In genomic region chr18:5251117-5251516, GRCh38 we compare ENCODE assay signal across 36 cellular contexts. TPM values are rescaled to one million over a fixed set of nuclear protein-coding genes. Genes with fewer than 3 reads are reported as not detected.
"Had no signal": no experiment of that assay in that cellular context is flagged by ENCODE, and none has a peak within 500 bp of the region (broad histone marks: within the 10 kb centered on the region; RNA-seq: fewer than 3 reads in every experiment).

No MANE protein-coding gene starts in this region.

- H3K4me1 Mint-ChIP-seq: activated B cell treated with CpG ODN at 0.5 μM for 24 hours; activated CD4-positive, alpha-beta T cell treated with anti-CD3 and anti-CD28 coated beads, Interleukin-2, amount 10 ng/mL, durations not matched to agents 24 days and 14 days; activated T-helper 17 cell treated with anti-CD3 and anti-CD28 coated beads, Interleukin-2, amount 50 U/mL, for 72 hours had no signal

- H3K27ac ChIP-seq: adrenal gland, body of pancreas, brain microvascular endothelial cell, breast epithelium, VCaP had no signal

- H3K27ac Mint-ChIP-seq: activated B cell treated with CpG ODN at 0.5 μM for 24 hours; activated CD4-positive, alpha-beta memory T cell treated with anti-CD3 and anti-CD28 coated beads for 36 hours; activated CD4-positive, alpha-beta T cell treated with anti-CD3 and anti-CD28 coated beads, Interleukin-2, amount 10 ng/mL, durations not matched to agents 24 days and 14 days; activated CD8-positive, alpha-beta T cell treated with anti-CD3 and anti-CD28 coated beads for 36 hours; activated naive CD4-positive, alpha-beta T cell treated with anti-CD3 and anti-CD28 coated beads for 36 hours; activated naive CD8-positive, alpha-beta T cell treated with anti-CD3 and anti-CD28 coated beads for 36 hours; activated T-cell treated with anti-CD3 and anti-CD28 coated beads, Interleukin-2, amount 50 U/mL, for 72 hours; activated T-helper 1 cell treated with anti-CD3 and anti-CD28 coated beads, Interleukin-12 subunit alpha, Interleukin-12 subunit beta, Interleukin-2, Interleukin-4 antibody, amounts not matched to agents 30 ng/mL and 10 ng/mL and 1 ng/mL, durations not matched to agents 14 hours and 24 hours and 36 hours; activated T-helper 17 cell treated with anti-CD3 and anti-CD28 coated beads, Interleukin-2, amount 50 U/mL, for 72 hours; T-helper 2 cell treated with Interferon-gamma antibody and Interleukin-4, amounts not matched to agents 5 μg/mL and 100 μg/mL, for 36 hours had no signal

- H3K4me3 ChIP-seq: adrenal gland, body of pancreas, breast epithelium had no signal

- H3K27me3 ChIP-seq: adrenal gland, body of pancreas, brain microvascular endothelial cell, breast epithelium had no signal

- H3K9me3 Mint-ChIP-seq: activated B cell treated with CpG ODN at 0.5 μM for 24 hours; activated CD4-positive, alpha-beta memory T cell treated with anti-CD3 and anti-CD28 coated beads for 36 hours; activated CD4-positive, alpha-beta T cell treated with anti-CD3 and anti-CD28 coated beads, Interleukin-2, amount 10 ng/mL, durations not matched to agents 24 days and 14 days; activated CD8-positive, alpha-beta T cell treated with anti-CD3 and anti-CD28 coated beads for 36 hours; activated naive CD8-positive, alpha-beta T cell treated with anti-CD3 and anti-CD28 coated beads for 36 hours; activated T-cell treated with anti-CD3 and anti-CD28 coated beads, Interleukin-2, amount 50 U/mL, for 4 hours; activated T-cell treated with anti-CD3 and anti-CD28 coated beads, Interleukin-2, amount 50 U/mL, for 72 hours; activated T-helper 1 cell treated with anti-CD3 and anti-CD28 coated beads, Interleukin-12 subunit alpha, Interleukin-12 subunit beta, Interleukin-2, Interleukin-4 antibody, amounts not matched to agents 30 ng/mL and 10 ng/mL and 1 ng/mL, durations not matched to agents 14 hours and 24 hours and 36 hours; activated T-helper 17 cell treated with anti-CD3 and anti-CD28 coated beads, Interleukin-2, amount 50 U/mL, for 72 hours; T-helper 2 cell treated with Interferon-gamma antibody and Interleukin-4, amounts not matched to agents 5 μg/mL and 100 μg/mL, for 36 hours had no signal

- H3K4me1 ChIP-seq: adrenal gland, body of pancreas, breast epithelium had no signal

- H3K27me3 Mint-ChIP-seq: activated CD4-positive, alpha-beta T cell treated with anti-CD3 and anti-CD28 coated beads, Interleukin-2, amount 10 ng/mL, durations not matched to agents 24 days and 14 days; activated T-helper 17 cell treated with anti-CD3 and anti-CD28 coated beads, Interleukin-2, amount 50 U/mL, for 72 hours had no signal

- ATAC-seq: activated CD8-positive, alpha-beta T cell treated with anti-CD3 and anti-CD28 coated beads for 36 hours; activated naive CD4-positive, alpha-beta T cell treated with anti-CD3 and anti-CD28 coated beads, Interleukin-2, amount 50 U/mL, for 72 hours; activated T-cell treated with anti-CD3 and anti-CD28 coated beads, Interleukin-2, amount 50 U/mL, for 4 hours; activated T-cell treated with anti-CD3 and anti-CD28 coated beads, Interleukin-2, amount 50 U/mL, for 72 hours; activated T-helper 17 cell treated with anti-CD3 and anti-CD28 coated beads, Interleukin-2, amount 50 U/mL, for 72 hours; body of pancreas had no signal

- H3K4me3 Mint-ChIP-seq: activated B cell treated with CpG ODN at 0.5 μM for 24 hours; activated CD4-positive, alpha-beta memory T cell treated with anti-CD3 and anti-CD28 coated beads for 36 hours; activated CD4-positive, alpha-beta T cell treated with anti-CD3 and anti-CD28 coated beads, Interleukin-2, amount 10 ng/mL, durations not matched to agents 24 days and 14 days; activated CD8-positive, alpha-beta T cell treated with anti-CD3 and anti-CD28 coated beads for 36 hours; activated naive CD4-positive, alpha-beta T cell treated with anti-CD3 and anti-CD28 coated beads for 36 hours; activated naive CD8-positive, alpha-beta T cell treated with anti-CD3 and anti-CD28 coated beads for 36 hours; activated T-cell treated with anti-CD3 and anti-CD28 coated beads, Interleukin-2, amount 50 U/mL, for 4 hours; activated T-cell treated with anti-CD3 and anti-CD28 coated beads, Interleukin-2, amount 50 U/mL, for 72 hours; activated T-helper 1 cell treated with anti-CD3 and anti-CD28 coated beads, Interleukin-12 subunit alpha, Interleukin-12 subunit beta, Interleukin-2, Interleukin-4 antibody, amounts not matched to agents 30 ng/mL and 10 ng/mL and 1 ng/mL, durations not matched to agents 14 hours and 24 hours and 36 hours; activated T-helper 17 cell treated with anti-CD3 and anti-CD28 coated beads, Interleukin-2, amount 50 U/mL, for 72 hours; T-helper 2 cell treated with Interferon-gamma antibody and Interleukin-4, amounts not matched to agents 5 μg/mL and 100 μg/mL, for 36 hours had no signal

- H3K36me3 ChIP-seq: adrenal gland, brain microvascular endothelial cell, breast epithelium had no signal

- DNase-seq: activated B cell treated with CpG ODN at 0.5 μM for 24 hours; activated CD4-positive, alpha-beta memory T cell treated with anti-CD3 and anti-CD28 coated beads for 36 hours; activated CD4-positive, alpha-beta T cell treated with anti-CD3 and anti-CD28 coated beads for 4 hours; activated CD4-positive, alpha-beta T cell treated with anti-CD3 and anti-CD28 coated beads, Interleukin-2, amount 10 ng/mL, durations not matched to agents 24 days and 14 days; activated CD4-positive, alpha-beta T cell treated with anti-CD3 and anti-CD28 coated beads, Interleukin-2, amount 50 U/mL, for 1 hour; activated CD4-positive, alpha-beta T cell treated with anti-CD3 and anti-CD28 coated beads, Interleukin-2, amount 50 U/mL, for 4 hours; activated CD4-positive, CD25-positive, alpha-beta regulatory T cell treated with anti-CD3 and anti-CD28 coated beads, Interleukin-2, amount 50 U/mL, for 72 hours; activated CD8-positive, alpha-beta memory T cell treated with anti-CD3 and anti-CD28 coated beads, Interleukin-2, amount 50 U/mL, for 4 hours; activated CD8-positive, alpha-beta T cell treated with anti-CD3 and anti-CD28 coated beads for 36 hours; activated effector memory CD4-positive, alpha-beta T cell treated with anti-CD3 and anti-CD28 coated beads, Interleukin-2, amount 50 U/mL, for 16 hours; activated gamma-delta T cell treated with Interleukin-2 at 50 U/mL for 16 hours; activated naive CD4-positive, alpha-beta T cell; activated naive CD4-positive, alpha-beta T cell treated with anti-CD3 and anti-CD28 coated beads for 36 hours; activated naive CD4-positive, alpha-beta T cell treated with anti-CD3 and anti-CD28 coated beads, Interleukin-2, amount 50 U/mL, for 16 hours; activated naive CD8-positive, alpha-beta T cell treated with anti-CD3 and anti-CD28 coated beads for 36 hours; activated T-cell treated with anti-CD3 and anti-CD28 coated beads for 4 hours; activated T-cell treated with anti-CD3 and anti-CD28 coated beads, Interleukin-2, amount 50 U/mL, for 1 hour; activated T-cell treated with anti-CD3 and anti-CD28 coated beads, Interleukin-2, amount 50 U/mL, for 4 hours; activated T-cell treated with anti-CD3 and anti-CD28 coated beads, Interleukin-2, amount 50 U/mL, for 72 hours; adrenal gland; amniotic stem cell; aorta; body of pancreas; brain microvascular endothelial cell; central memory CD4-positive, alpha-beta T cell; T-helper 2 cell; T-helper 9 cell had no signal

- H3K36me3 Mint-ChIP-seq: activated naive CD8-positive, alpha-beta T cell treated with anti-CD3 and anti-CD28 coated beads for 36 hours had no signal

- H3K9me3 ChIP-seq: adrenal gland, body of pancreas, breast epithelium had no signal

RNA-seq across cellular contexts. Expression of gene AKAIN1, which starts 54.1 kb away (rescaled TPM):
- total RNA-seq: activated B cell treated with CpG ODN at 0.5 μM for 24 hours; activated CD4-positive, alpha-beta memory T cell treated with anti-CD3 and anti-CD28 coated beads for 36 hours; activated CD4-positive, alpha-beta T cell treated with anti-CD3 and anti-CD28 coated beads, Interleukin-2, amount 10 ng/mL, durations not matched to agents 24 days and 14 days; activated CD8-positive, alpha-beta memory T cell treated with anti-CD3 and anti-CD28 coated beads for 36 hours; activated CD8-positive, alpha-beta T cell treated with anti-CD3 and anti-CD28 coated beads for 36 hours; activated naive CD4-positive, alpha-beta T cell treated with anti-CD3 and anti-CD28 coated beads for 36 hours; activated naive CD4-positive, alpha-beta T cell treated with anti-CD3 and anti-CD28 coated beads, Interleukin-2, amount 50 U/mL, for 72 hours; activated naive CD8-positive, alpha-beta T cell treated with anti-CD3 and anti-CD28 coated beads for 36 hours; activated T-cell treated with anti-CD3 and anti-CD28 coated beads, Interleukin-2, amount 50 U/mL, for 4 hours; activated T-cell treated with anti-CD3 and anti-CD28 coated beads, Interleukin-2, amount 50 U/mL, for 72 hours; activated T-helper 1 cell treated with anti-CD3 and anti-CD28 coated beads, Interleukin-12 subunit alpha, Interleukin-12 subunit beta, Interleukin-2, Interleukin-4 antibody, amounts not matched to agents 30 ng/mL and 10 ng/mL and 1 ng/mL, durations not matched to agents 14 hours and 24 hours and 36 hours; activated T-helper 17 cell treated with anti-CD3 and anti-CD28 coated beads, Interleukin-2, amount 50 U/mL, for 72 hours; aorta; astrocyte; breast epithelium; cardiac septum had no signal
- polyA plus RNA-seq: aorta had no signal
